ENCODE assay signal across 20 cellular contexts in the genomic region with DNA sequence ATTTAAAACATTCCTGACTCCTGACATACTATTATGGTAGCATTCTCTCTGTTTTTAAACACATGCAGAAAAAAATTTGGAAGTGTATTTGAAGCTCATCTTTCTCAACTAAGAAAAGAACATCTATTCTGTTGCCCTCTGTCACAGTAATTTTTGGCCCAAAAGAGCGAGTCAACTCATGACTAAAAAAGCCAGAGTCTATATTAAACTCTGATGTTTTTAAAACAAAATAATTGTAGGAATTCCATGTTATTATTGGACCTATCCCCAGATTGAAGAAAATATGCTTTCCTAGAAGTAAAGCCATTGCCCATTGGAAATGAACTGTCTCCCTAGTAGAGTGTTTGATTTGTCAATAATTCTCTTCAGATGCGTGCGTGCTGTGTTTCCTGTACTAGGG.
DNase-seq lines count a peak whose midpoint lies in the region; TF ChIP-seq lines count a peak whose summit lies in the region.
"Had no signal": no experiment of that assay in that cellular context is flagged by ENCODE, and none has a peak within 500 bp of the region (broad histone marks: within the 10 kb centered on the region; RNA-seq: fewer than 3 reads in every experiment).

No MANE protein-coding gene starts in this region.

- H3K4me1 ChIP-seq in subcutaneous abdominal adipose tissue (ENCODE audit: control insufficient read depth in 5 of 5, insufficient read depth in 5 of 5, low read length in 5 of 5) = peaks cover 0 to 76% (median 69%) of the 10 kb centered on the region in 5 donors
- H3K4me1 ChIP-seq in Caco-2 = peaks cover 91% of the 10 kb centered on the region
- H3K4me1 ChIP-seq: colonic mucosa had no signal

- TF ChIP-seq CTCF in fibroblast of villous mesenchyme (IDR thresholded peaks at IDR 0.05; ENCODE audit: insufficient read depth, low read depth, low read length) (no peak), Caco-2 (IDR thresholded peaks at IDR 0.05; ENCODE audit: insufficient read depth in 1 of 2, low read depth in 1 of 2, low read length in 1 of 2, severe bottlenecking in 1 of 2, unreplicated experiment in 1 of 2) (no peak), GM20000 (IDR thresholded peaks at IDR 0.05; ENCODE audit: extremely low read depth, missing control alignments) (no peak)

- H3K27me3 Mint-ChIP-seq in Caco-2 (ENCODE audit: insufficient read depth, unreplicated experiment) = no peaks in the 10 kb centered on the region
- H3K27me3 Mint-ChIP-seq: activated naive CD8-positive, alpha-beta T cell treated with anti-CD3 and anti-CD28 coated beads, Interleukin-2, amount 10 ng/mL, durations not matched to agents 7 days and 5 days; T-cell; type B pancreatic cell had no signal

- H3K4me3 ChIP-seq in fibroblast of villous mesenchyme (ENCODE audit: low read depth, low read length) (no peak overlapping the region), subcutaneous abdominal adipose tissue (ENCODE audit: low read depth in 1 of 5, low read length in 5 of 5) (no peak overlapping the region), Caco-2 (ENCODE audit: low read depth, low read length) (no peak overlapping the region)
- H3K4me3 ChIP-seq: colonic mucosa, K562, ovary, skin epidermis had no signal

- no peak overlapping the region for H3K4me3 Mint-ChIP-seq in Caco-2 (ENCODE audit: unreplicated experiment)
- H3K4me3 Mint-ChIP-seq: activated CD8-positive, alpha-beta T cell treated with anti-CD3 and anti-CD28 coated beads, Interleukin-2, amount 10 ng/mL, durations not matched to agents 7 days and 5 days; activated naive CD8-positive, alpha-beta T cell treated with anti-CD3 and anti-CD28 coated beads, Interleukin-2, amount 10 ng/mL, durations not matched to agents 7 days and 5 days; CD14-positive monocyte; T-cell; type B pancreatic cell had no signal

- intact Hi-C loops in Caco-2 (cut with micrococcal nuclease; ENCODE audit: unreplicated experiment) = loop anchor here (5.0 kb wide), 1 partner anchor 80 kb away; no protein-coding TSS in a partner anchor

- no TSS peak for BruUV-seq in Caco-2 (replicated peaks; lab: Mats Ljungman, UMichigan)

- H3K9me3 ChIP-seq in subcutaneous abdominal adipose tissue (ENCODE audit: control insufficient read depth in 5 of 5, low read length in 5 of 5) (no peaks in the 10 kb centered on the region), Caco-2 (no peaks in the 10 kb centered on the region)
- H3K9me3 ChIP-seq: colonic mucosa, ovary had no signal

- H3K36me3 Mint-ChIP-seq in Caco-2 (ENCODE audit: insufficient read depth, unreplicated experiment) = no peaks in the 10 kb centered on the region
- H3K36me3 Mint-ChIP-seq: activated naive CD8-positive, alpha-beta T cell treated with anti-CD3 and anti-CD28 coated beads, Interleukin-2, amount 10 ng/mL, durations not matched to agents 7 days and 5 days; CD14-positive monocyte; T-cell had no signal

- POLR2A ChIA-PET in Caco-2 (lab: Charles Lee) = no interaction called here
- POLR2A ChIA-PET in HEK293T (lab: Yijun Ruan, JAX) = no interaction called here

- no peaks in the 10 kb centered on the region for H3K27me3 ChIP-seq in subcutaneous abdominal adipose tissue (ENCODE audit: control insufficient read depth in 5 of 5, insufficient read depth in 4 of 5, low read length in 5 of 5)
- H3K27me3 ChIP-seq in Caco-2 (replicated peaks; ENCODE audit: control insufficient read depth, insufficient read depth, low read length) = no peaks in the 10 kb centered on the region
- H3K27me3 ChIP-seq: colonic mucosa, ovary had no signal

- H3K27ac Mint-ChIP-seq in Caco-2 (ENCODE audit: unreplicated experiment) = no peak overlapping the region
- H3K27ac Mint-ChIP-seq: activated CD8-positive, alpha-beta T cell treated with anti-CD3 and anti-CD28 coated beads, Interleukin-2, amount 10 ng/mL, durations not matched to agents 7 days and 5 days; activated naive CD8-positive, alpha-beta T cell treated with anti-CD3 and anti-CD28 coated beads, Interleukin-2, amount 10 ng/mL, durations not matched to agents 7 days and 5 days; CD14-positive monocyte; T-cell; type B pancreatic cell had no signal

- no peaks in the 10 kb centered on the region for H3K9me3 Mint-ChIP-seq in Caco-2 (ENCODE audit: unreplicated experiment)
- H3K9me3 Mint-ChIP-seq: activated naive CD8-positive, alpha-beta T cell treated with anti-CD3 and anti-CD28 coated beads, Interleukin-2, amount 10 ng/mL, durations not matched to agents 7 days and 5 days; T-cell; type B pancreatic cell had no signal

- peak overlapping the region; percentile 93 for H3K27ac ChIP-seq in subcutaneous abdominal adipose tissue (ENCODE audit: low read depth, low read length)
- H3K27ac ChIP-seq: colonic mucosa, epithelial cell of prostate, HL-60, ovary had no signal

- H3K9ac ChIP-seq in subcutaneous abdominal adipose tissue (ENCODE audit: low read length in 5 of 5) = peak overlapping the region in 1 of 5 donors; percentile 47

- H3K4me1 Mint-ChIP-seq in Caco-2 (ENCODE audit: low read depth, unreplicated experiment) = peaks cover 36% of the 10 kb centered on the region
- H3K4me1 Mint-ChIP-seq: activated naive CD8-positive, alpha-beta T cell treated with anti-CD3 and anti-CD28 coated beads, Interleukin-2, amount 10 ng/mL, durations not matched to agents 7 days and 5 days; CD14-positive monocyte; T-cell had no signal

- CTCF ChIA-PET in Caco-2 (lab: Charles Lee) (interaction anchor here (1.3 kb wide), 1 partner anchor 8 kb away, joined by 7 read pairs; no protein-coding TSS in a partner anchor), HEK293T (lab: Yijun Ruan, JAX) (no interaction called here)

- peaks cover 7 to 20% (median 17%) of the 10 kb centered on the region in 5 donors for H3K36me3 ChIP-seq in subcutaneous abdominal adipose tissue (ENCODE audit: control insufficient read depth in 5 of 5, insufficient read depth in 5 of 5, low read length in 5 of 5)
- H3K36me3 ChIP-seq in Caco-2 (ENCODE audit: control insufficient read depth, insufficient read depth, low read length) = no peaks in the 10 kb centered on the region
- H3K36me3 ChIP-seq: colonic mucosa, ovary had no signal

- peak; percentile 48 for DNase-seq in HCEC 1CT
- peak; percentile 47 for DNase-seq in astrocyte of the hippocampus (ENCODE audit: low read depth, low spot score)
- DNase-seq in fibroblast of villous mesenchyme (ENCODE audit: low read depth) = peak; percentile 71
- DNase-seq in midbrain (lab: John Stamatoyannopoulos, UW) = no peak
- DNase-seq in Caco-2 = no peak
- no peak for DNase-seq in GM20000 (ENCODE audit: low spot score)
- DNase-seq in HEK293T (ENCODE audit: extremely low spot score) = no peak
- DNase-seq: activated CD8-positive, alpha-beta T cell treated with anti-CD3 and anti-CD28 coated beads, Interleukin-2, amount 10 ng/mL, durations not matched to agents 7 days and 5 days; activated naive CD8-positive, alpha-beta T cell treated with anti-CD3 and anti-CD28 coated beads, Interleukin-2, amount 10 ng/mL, durations not matched to agents 7 days and 5 days; colonic mucosa; DMS53; ovary; T-cell had no signal

TF ChIP-seq in HEK293T, 16 proteins besides CTCF, POLR2A, EP300 and RAD21:
- TF ChIP-seq ZNF384 (IDR thresholded peaks at IDR 0.05) (no peak), ELF4 (IDR thresholded peaks at IDR 0.05) (no peak), HDGF (IDR thresholded peaks at IDR 0.05; ENCODE audit: borderline replicate concordance) (no peak), ARNT (IDR thresholded peaks at IDR 0.05) (no peak), FOXA1 (IDR thresholded peaks at IDR 0.05) (no peak), SP1 (IDR thresholded peaks at IDR 0.05) (no peak), TARDBP (IDR thresholded peaks at IDR 0.05) (no peak), SUZ12 (IDR thresholded peaks at IDR 0.05) (no peak), BHLHE40 (IDR thresholded peaks at IDR 0.05; ENCODE audit: borderline replicate concordance) (no peak), FOXM1 (IDR thresholded peaks at IDR 0.05; ENCODE audit: borderline replicate concordance) (no peak), LEF1 (IDR thresholded peaks at IDR 0.05; ENCODE audit: borderline replicate concordance) (no peak)

Comparison
In these comparisons a context has a peak if more than half of its experiments do, and no peak if none do; other contexts are left out.
1. DNase-seq: peak in HCEC 1CT (single experiment), astrocyte of the hippocampus (single experiment) and fibroblast of villous mesenchyme (single experiment); none in midbrain (single experiment), Caco-2 (0 of 2), GM20000 (single experiment) and HEK293T (single experiment).